Comparison of ENCODE assay signal across 8 cellular contexts in genomic region chr2:161414015-161414384, GRCh38. TPM values are rescaled to one million over a fixed set of nuclear protein-coding genes. Genes with fewer than 3 reads are reported as not detected.
DNase-seq lines count a peak whose midpoint lies in the region; ATAC-seq and TF ChIP-seq lines count a peak whose summit lies in the region.

No MANE protein-coding gene starts in this region.

- peaks cover 9% of the 10 kb centered on the region for H3K36me3 Mint-ChIP-seq in activated CD4-positive, alpha-beta T cell treated with anti-CD3 and anti-CD28 coated beads for 36 hours (ENCODE audit: low read depth)
- H3K36me3 Mint-ChIP-seq in activated naive CD8-positive, alpha-beta T cell treated with anti-CD3 and anti-CD28 coated beads, Interleukin-2, amount 10 ng/mL, durations not matched to agents 7 days and 5 days, result peaks cover 18% of the 10 kb centered on the region
- H3K36me3 Mint-ChIP-seq in immature natural killer cell (peaks cover 4 to 16% (median 11%) of the 10 kb centered on the region in 3 donors), CD14-positive monocyte (peaks cover 20 to 36% of the 10 kb centered on the region in 2 donors)

- intact Hi-C loops in activated CD4-positive, alpha-beta T cell treated with anti-CD3 and anti-CD28 coated beads for 36 hours (cut with DNase I, micrococcal nuclease), result no loop called here
- intact Hi-C loops in CD14-positive monocyte (cut with micrococcal nuclease), result no loop called here

- peaks cover 46% of the 10 kb centered on the region for H3K27me3 Mint-ChIP-seq in activated CD4-positive, alpha-beta T cell treated with anti-CD3 and anti-CD28 coated beads for 36 hours
- peaks cover 49% of the 10 kb centered on the region for H3K27me3 Mint-ChIP-seq in activated naive CD8-positive, alpha-beta T cell treated with anti-CD3 and anti-CD28 coated beads, Interleukin-2, amount 10 ng/mL, durations not matched to agents 7 days and 5 days
- peaks cover 21 to 35% (median 27%) of the 10 kb centered on the region in 3 donors for H3K27me3 Mint-ChIP-seq in immature natural killer cell (ENCODE audit: low read depth in 3 of 3)
- H3K27me3 Mint-ChIP-seq in stimulated activated naive CD8-positive, alpha-beta T cell treated with anti-CD3 and anti-CD28 coated beads, Interleukin-15, amount 100 ng/mL, for 72 hours, result peaks cover 62% of the 10 kb centered on the region
- H3K27me3 Mint-ChIP-seq in CD14-positive monocyte (ENCODE audit: low read depth in 3 of 3), result peaks cover 52 to 61% (median 54%) of the 10 kb centered on the region in 3 donors

- CTCF ChIA-PET in activated CD4-positive, alpha-beta T cell treated with anti-CD3 and anti-CD28 coated beads for 36 hours (lab: Charles Lee), result interaction anchor here (1.1 kb wide), 1 partner anchor 16 kb away, joined by 3 read pairs; no protein-coding TSS in a partner anchor

- POLR2A ChIA-PET in activated CD4-positive, alpha-beta T cell treated with anti-CD3 and anti-CD28 coated beads for 36 hours (lab: Charles Lee), result interaction anchor here (0.6 kb wide), 1 partner anchor 27 kb away, joined by 4 read pairs; no protein-coding TSS in a partner anchor
- POLR2A ChIA-PET in activated naive CD8-positive, alpha-beta T cell treated with anti-CD3 and anti-CD28 coated beads, Interleukin-2, amount 10 ng/mL, durations not matched to agents 7 days and 5 days (lab: Charles Lee), result interaction anchor here (0.9 to 1.5 kb wide), 2 partner anchors 105 to 106 kb away, joined by 3 to 6 read pairs; partner anchors contain the start of gene PSMD14

- no peak for DNase-seq in activated CD4-positive, alpha-beta T cell treated with anti-CD3 and anti-CD28 coated beads for 36 hours
- no peak for DNase-seq in activated CD4-positive, alpha-beta T cell treated with anti-CD3 and anti-CD28 coated beads, Interleukin-2, amount 50 U/mL, for 1 hour
- no peak for DNase-seq in activated naive CD8-positive, alpha-beta T cell treated with anti-CD3 and anti-CD28 coated beads, Interleukin-2, amount 10 ng/mL, durations not matched to agents 7 days and 5 days
- DNase-seq in immature natural killer cell, result no peak
- DNase-seq in stimulated activated naive CD8-positive, alpha-beta T cell treated with anti-CD3 and anti-CD28 coated beads, Interleukin-15, amount 100 ng/mL, for 72 hours, result no peak
- no peak for DNase-seq in NCI-H1930 (lab: John Stamatoyannopoulos, UW)
- no peak for DNase-seq in CD14-positive monocyte (ENCODE audit: low spot score)

- peak overlapping the region; percentile 41 for H3K4me3 Mint-ChIP-seq in activated CD4-positive, alpha-beta T cell treated with anti-CD3 and anti-CD28 coated beads for 36 hours
- peak overlapping the region; percentile 67 for H3K4me3 Mint-ChIP-seq in activated naive CD8-positive, alpha-beta T cell treated with anti-CD3 and anti-CD28 coated beads, Interleukin-2, amount 10 ng/mL, durations not matched to agents 7 days and 5 days
- H3K4me3 Mint-ChIP-seq in immature natural killer cell, result peak overlapping the region; percentile 27 to 79 (median 70)
- peak overlapping the region; percentile 58 to 76 for H3K4me3 Mint-ChIP-seq in stimulated activated naive CD8-positive, alpha-beta T cell treated with anti-CD3 and anti-CD28 coated beads, Interleukin-15, amount 100 ng/mL, for 72 hours
- peak overlapping the region in 1 of 2 donors; percentile 91 for H3K4me3 Mint-ChIP-seq in CD14-positive monocyte

- ATAC-seq in activated CD4-positive, alpha-beta T cell treated with anti-CD3 and anti-CD28 coated beads for 36 hours, result no peak
- no peak for ATAC-seq in activated naive CD8-positive, alpha-beta T cell treated with anti-CD3 and anti-CD28 coated beads, Interleukin-2, amount 10 ng/mL, durations not matched to agents 7 days and 5 days (ENCODE audit: low read depth)
- ATAC-seq in stimulated activated naive CD8-positive, alpha-beta T cell treated with anti-CD3 and anti-CD28 coated beads, Interleukin-15, amount 100 ng/mL, for 72 hours, result no peak
- no peak for ATAC-seq in HG03159 (IDR thresholded peaks at IDR 0.05; ENCODE audit: unreplicated experiment)

- H3K27ac Mint-ChIP-seq in activated CD4-positive, alpha-beta T cell treated with anti-CD3 and anti-CD28 coated beads for 36 hours, result no peak overlapping the region
- no peak overlapping the region for H3K27ac Mint-ChIP-seq in activated naive CD8-positive, alpha-beta T cell treated with anti-CD3 and anti-CD28 coated beads, Interleukin-2, amount 10 ng/mL, durations not matched to agents 7 days and 5 days
- H3K27ac Mint-ChIP-seq in immature natural killer cell, result no peak overlapping the region
- no peak overlapping the region for H3K27ac Mint-ChIP-seq in stimulated activated naive CD8-positive, alpha-beta T cell treated with anti-CD3 and anti-CD28 coated beads, Interleukin-15, amount 100 ng/mL, for 72 hours
- no peak overlapping the region for H3K27ac Mint-ChIP-seq in CD14-positive monocyte

- H3K9me3 Mint-ChIP-seq in activated CD4-positive, alpha-beta T cell treated with anti-CD3 and anti-CD28 coated beads for 36 hours (ENCODE audit: low read depth), result no peaks in the 10 kb centered on the region
- H3K9me3 Mint-ChIP-seq in activated naive CD8-positive, alpha-beta T cell treated with anti-CD3 and anti-CD28 coated beads, Interleukin-2, amount 10 ng/mL, durations not matched to agents 7 days and 5 days, result no peaks in the 10 kb centered on the region
- no peaks in the 10 kb centered on the region for H3K9me3 Mint-ChIP-seq in immature natural killer cell
- H3K9me3 Mint-ChIP-seq in stimulated activated naive CD8-positive, alpha-beta T cell treated with anti-CD3 and anti-CD28 coated beads, Interleukin-15, amount 100 ng/mL, for 72 hours, result no peaks in the 10 kb centered on the region
- H3K9me3 Mint-ChIP-seq in CD14-positive monocyte, result peaks cover 0 to 21% (median 9%) of the 10 kb centered on the region in 7 donors

- no peak for TF ChIP-seq CTCF in CD14-positive monocyte (IDR thresholded peaks at IDR 0.05)

- H3K4me1 Mint-ChIP-seq in activated CD4-positive, alpha-beta T cell treated with anti-CD3 and anti-CD28 coated beads for 36 hours, result peaks cover 39% of the 10 kb centered on the region
- peaks cover 44% of the 10 kb centered on the region for H3K4me1 Mint-ChIP-seq in activated naive CD8-positive, alpha-beta T cell treated with anti-CD3 and anti-CD28 coated beads, Interleukin-2, amount 10 ng/mL, durations not matched to agents 7 days and 5 days
- peaks cover 25 to 49% of the 10 kb centered on the region in 2 donors for H3K4me1 Mint-ChIP-seq in immature natural killer cell
- peaks cover 55% of the 10 kb centered on the region for H3K4me1 Mint-ChIP-seq in stimulated activated naive CD8-positive, alpha-beta T cell treated with anti-CD3 and anti-CD28 coated beads, Interleukin-15, amount 100 ng/mL, for 72 hours
- H3K4me1 Mint-ChIP-seq in CD14-positive monocyte, result peaks cover 50% of the 10 kb centered on the region

RNA-seq across cellular contexts. Expression of gene TBR1, which starts 2.1 kb away (rescaled TPM):
- under 1 TPM in 1 of 2 experiments, not detected in 1; 0.04 TPM for total RNA-seq in activated CD4-positive, alpha-beta T cell treated with anti-CD3 and anti-CD28 coated beads for 36 hours
- not detected for total RNA-seq in activated naive CD8-positive, alpha-beta T cell treated with anti-CD3 and anti-CD28 coated beads, Interleukin-2, amount 10 ng/mL, durations not matched to agents 7 days and 5 days
- polyA plus RNA-seq in immature natural killer cell, result not detected
- polyA plus RNA-seq in CD14-positive monocyte, result not detected
